ENCODE assay signal across 8 cellular contexts in genomic region chrX:17590892-17591740, GRCh38.
A peak's percentile ranks its signal among the peaks of the same experiment; 100 is the strongest.
DNase-seq lines count a peak whose midpoint lies in the region; ATAC-seq, FAIRE-seq and TF ChIP-seq lines count a peak whose summit lies in the region.

No MANE protein-coding gene starts in this region.

- H3K9ac ChIP-seq in IMR-90 (ENCODE audit: low read depth, low read length), result peak overlapping the region; percentile 39; the same call in 1 of the 2 replicates
- no peak overlapping the region for H3K9ac ChIP-seq in OCI-LY3 (ENCODE audit: low read length)
- no peak overlapping the region for H3K9ac ChIP-seq in GM12878 (ENCODE audit: control insufficient read depth, insufficient read depth, low read length)

- peak; percentile 83 for TF ChIP-seq RAD21 in IMR-90 (IDR thresholded peaks at IDR 0.05; ENCODE audit: low read length)
- TF ChIP-seq RAD21 in GM12878 (IDR thresholded peaks at IDR 0.05; ENCODE audit: insufficient read depth, low read depth, low read length), result peak; percentile 70

- SMC1A ChIA-PET in GM12878 (lab: Charles Lee; ENCODE audit: uncharacterized antibody, unreplicated experiment), result interaction anchor here (1.2 to 1.9 kb wide), 4 partner anchors 18 to 349 kb away, joined by 3 to 7 read pairs (median 5); no protein-coding TSS in a partner anchor

- peak; percentile 52 for ATAC-seq in GM19324 (IDR thresholded peaks at IDR 0.05; ENCODE audit: low FRiP score, unreplicated experiment)
- peak; percentile 87 for ATAC-seq in IMR-90 (ENCODE audit: low read depth)
- peak; percentile 90 for ATAC-seq in GM12878
- no peak for ATAC-seq in GM18873 (IDR thresholded peaks at IDR 0.05; ENCODE audit: low FRiP score, unreplicated experiment)

- no peak overlapping the region; the same call in 2 of the 3 replicates for H2BK15ac ChIP-seq in IMR-90 (ENCODE audit: low read depth, low read length)

- no peak for TF ChIP-seq POLR2A in IMR-90 (IDR thresholded peaks at IDR 0.05; ENCODE audit: low read depth, low read length)
- no peak for TF ChIP-seq POLR2A in GM12878 (IDR thresholded peaks at IDR 0.05; ENCODE audit: low read depth, low read length)

- no peaks in the 10 kb centered on the region for H4K20me1 ChIP-seq in IMR-90 (ENCODE audit: insufficient read depth, low read length)
- no peaks in the 10 kb centered on the region for H4K20me1 ChIP-seq in OCI-LY3 (ENCODE audit: insufficient read depth, low read length)
- no peaks in the 10 kb centered on the region for H4K20me1 ChIP-seq in GM12878 (ENCODE audit: control insufficient read depth, insufficient read depth)

- RAD21 ChIA-PET in GM12878 (lab: Charles Lee; ENCODE audit: unreplicated experiment), result interaction anchor here (0.8 to 1.5 kb wide), 4 partner anchors 34 to 353 kb away, joined by 3 to 8 read pairs (median 3); no protein-coding TSS in a partner anchor

- H2AFZ ChIP-seq in IMR-90 (replicated peaks; ENCODE audit: low read length, poor library complexity) (peak overlapping the region; percentile 68), OCI-LY3 (ENCODE audit: low read depth, low read length) (no peak overlapping the region), GM12878 (ENCODE audit: control insufficient read depth, low read depth, low read length) (no peak overlapping the region)

- peak overlapping the region; percentile 33; the same call in 1 of the 2 replicates for H3K27ac ChIP-seq in IMR-90 (ENCODE audit: insufficient read depth, low read length)
- no peak overlapping the region for H3K27ac ChIP-seq in OCI-LY3 (ENCODE audit: low read length)
- no peak overlapping the region for H3K27ac ChIP-seq in GM12878 (ENCODE audit: control insufficient read depth, insufficient read depth)

- BruUV-seq in IMR-90 (replicated peaks; lab: Mats Ljungman, UMichigan) (no TSS peak), GM12878 (replicated peaks; lab: Mats Ljungman, UMichigan) (no TSS peak)

- 0 out of 2 replicates have a peak overlapping the region, but pooled peaks have one; percentile 3 for H3K18ac ChIP-seq in IMR-90 (ENCODE audit: low read depth, low read length)

- peak overlapping the region; percentile 58; the same call in 1 of the 2 replicates for H3K4ac ChIP-seq in IMR-90 (ENCODE audit: low read depth, low read length)

- peak overlapping the region; percentile 59 for H2BK20ac ChIP-seq in IMR-90 (ENCODE audit: low read depth, low read length)

- in situ Hi-C loops in IMR-90 (cut with MboI; ENCODE audit: low sequenced_read_pairs), result no loop called here
- in situ Hi-C loops in GM12878 (cut with MboI), result loop anchor here (5.0 kb wide), 1 partner anchor 344 kb away; no protein-coding TSS in a partner anchor

- H3K14ac ChIP-seq in IMR-90 (replicated peaks; ENCODE audit: low read depth, low read length), result no peak overlapping the region

- POLR2A ChIA-PET in IMR-90 (lab: Charles Lee; ENCODE audit: unreplicated experiment), result no interaction called here
- POLR2A ChIA-PET in GM12878 (lab: Charles Lee), result no interaction called here

- CTCF ChIA-PET in IMR-90 (lab: Yijun Ruan, JAX), result interaction anchor here (0.6 to 2.2 kb wide), 6 partner anchors 9 to 348 kb away, joined by 3 to 9 read pairs (median 3); no protein-coding TSS in a partner anchor
- CTCF ChIA-PET in GM12878 (lab: Yijun Ruan, JAX), result interaction anchor here (1.2 to 4.3 kb wide), 8 partner anchors 9 to 538 kb away, joined by 3 to 47 read pairs (median 4); no protein-coding TSS in a partner anchor

- no peak overlapping the region for H3K23ac ChIP-seq in IMR-90 (ENCODE audit: low read depth, low read length)

- H3K56ac ChIP-seq in IMR-90 (ENCODE audit: extremely low read depth, insufficient read depth, low read length), result no peak overlapping the region

- H3K9me1 ChIP-seq in IMR-90 (ENCODE audit: insufficient read depth, low read length), result peaks cover 3% of the 10 kb centered on the region; the same call in 1 of the 2 replicates

- WGBS in IMR-90 (ENCODE audit: extremely low coverage in 2 of 2, insufficient read length in 1 of 2), 2 experiments, result 0% methylated on average over 1 of the region's 9 CpGs; no CpG with 5 or more reads in 1 of the 2 experiments
- 26% methylated on average over 9 of the region's 9 CpGs for WGBS in GM12878 (ENCODE audit: insufficient coverage, insufficient replicate concordance, low lambda C conversion rate, missing lambda C conversion rate)

- peak overlapping the region; percentile 35; the same call in 1 of the 2 replicates for H4K91ac ChIP-seq in IMR-90 (ENCODE audit: insufficient read depth, low read depth, low read length)

- H2BK5ac ChIP-seq in IMR-90 (ENCODE audit: low read depth, low read length, poor library complexity, severe bottlenecking), result peak overlapping the region; percentile 43

- H3K79me2 ChIP-seq in OCI-LY3 (ENCODE audit: low read length), result no peaks in the 10 kb centered on the region
- no peaks in the 10 kb centered on the region for H3K79me2 ChIP-seq in GM12878 (ENCODE audit: control insufficient read depth, insufficient read depth, low read length)

- DNase-seq in COLO829 (ENCODE audit: low spot score) (peak; percentile 51), IMR-90 (peak; percentile 80), GM12878 (ENCODE audit: low read depth, low spot score) (no peak), iPS-NIHi7 (ENCODE audit: extremely low spot score) (peak; percentile 79)
- DNase-seq in stimulated activated CD4-positive, alpha-beta T cell treated with anti-CD3 and anti-CD28 coated beads, Interleukin-12 subunit alpha, Interleukin-12 subunit beta, amount 100 ng/mL, for 48 hours (ENCODE audit: low read depth in 2 of 3, low spot score in 1 of 3), result peak; percentile 8 to 29 (median 23)

- H2AK9ac ChIP-seq in IMR-90 (replicated peaks; ENCODE audit: low read depth, low read length, poor library complexity), result no peak overlapping the region

- H3K79me1 ChIP-seq in IMR-90 (ENCODE audit: low read depth in 1 of 2, low read length in 2 of 2), result no peaks in the 10 kb centered on the region

- dilution Hi-C loops in IMR-90 (cut with HindIII; ENCODE audit: low sequenced_read_pairs, unreplicated experiment), result no loop called here

- TF ChIP-seq EP300 in GM12878 (IDR thresholded peaks at IDR 0.05; ENCODE audit: borderline replicate concordance in 1 of 2, control insufficient read depth in 1 of 2, low read depth in 2 of 2, low read length in 2 of 2), result no peak

- peak; percentile 80 for TF ChIP-seq CTCF in IMR-90 (conservative IDR thresholded peaks at IDR 0.05; ENCODE audit: low read depth, low read length)
- TF ChIP-seq CTCF in OCI-LY3 (IDR thresholded peaks at IDR 0.05; ENCODE audit: low read depth, low read length), result peak; percentile 70
- peak; percentile 70 to 74 (median 72) for TF ChIP-seq CTCF in GM12878 (IDR thresholded peaks at IDR 0.05 in 2 of 3, conservative IDR thresholded peaks at IDR 0.05 in 1 of 3; ENCODE audit: control insufficient read depth in 2 of 3, extremely low read depth in 1 of 3, insufficient read depth in 1 of 3, low read depth in 3 of 3, low read length in 3 of 3)

- peak overlapping the region in 1 of 2 experiments; percentile 42; a peak in 1 of 4 replicates for H4K8ac ChIP-seq in IMR-90 (ENCODE audit: low read depth in 2 of 2, low read length in 2 of 2)

- no peaks in the 10 kb centered on the region for H3K27me3 ChIP-seq in IMR-90 (ENCODE audit: control insufficient read depth, insufficient read depth, low read length)
- H3K27me3 ChIP-seq in OCI-LY3 (ENCODE audit: low read depth, low read length), result no peaks in the 10 kb centered on the region
- H3K27me3 ChIP-seq in GM12878 (replicated peaks in 1 of 2; ENCODE audit: control insufficient read depth in 2 of 2, insufficient read depth in 2 of 2, low read length in 1 of 2), result no peaks in the 10 kb centered on the region

- peak overlapping the region; percentile 84 for H2BK120ac ChIP-seq in IMR-90 (ENCODE audit: low read depth, low read length)

- H3K36me3 ChIP-seq in IMR-90 (ENCODE audit: control insufficient read depth, insufficient read depth, low read length) (no peaks in the 10 kb centered on the region), OCI-LY3 (replicated peaks; ENCODE audit: low read depth, low read length) (no peaks in the 10 kb centered on the region), GM12878 (ENCODE audit: control insufficient read depth in 2 of 2, insufficient read depth in 2 of 2, low read length in 1 of 2) (no peaks in the 10 kb centered on the region)

- H4K5ac ChIP-seq in IMR-90 (ENCODE audit: low read depth, low read length), result peak overlapping the region; percentile 10; the same call in 1 of the 2 replicates

- peak overlapping the region; percentile 97 for H3K4me2 ChIP-seq in IMR-90 (ENCODE audit: low read depth, low read length)
- peak overlapping the region; percentile 27 for H3K4me2 ChIP-seq in OCI-LY3 (ENCODE audit: low read length)
- H3K4me2 ChIP-seq in GM12878 (ENCODE audit: control insufficient read depth, insufficient read depth), result no peak overlapping the region

- intact Hi-C loops in IMR-90 (cut with micrococcal nuclease), result loop anchor here (1.0 to 5.0 kb wide), 4 partner anchors 56 to 469 kb away; partner anchors contain the start of gene NHS
- intact Hi-C loops in GM12878 (cut with micrococcal nuclease; ENCODE audit: unreplicated experiment), result loop anchor here (1.0 to 5.0 kb wide), 4 partner anchors 56 to 469 kb away; no protein-coding TSS in a partner anchor

- H3K4me3 ChIP-seq in IMR-90 (ENCODE audit: insufficient read depth, low read depth, low read length) (no peak overlapping the region), OCI-LY3 (ENCODE audit: low read length) (no peak overlapping the region), GM12878 (no peak overlapping the region)

- peak overlapping the region; percentile 49; the same call in 1 of the 2 replicates for H2AK5ac ChIP-seq in IMR-90 (ENCODE audit: low read depth, low read length)

- H3K9me3 ChIP-seq in IMR-90 (ENCODE audit: control insufficient read depth, insufficient read depth, low read length) (no peaks in the 10 kb centered on the region), OCI-LY3 (ENCODE audit: insufficient read depth, low read length) (no peaks in the 10 kb centered on the region), GM12878 (replicated peaks; ENCODE audit: control insufficient read depth, insufficient read depth, low read length) (no peaks in the 10 kb centered on the region)

- peak; percentile 57 for FAIRE-seq in GM12878 (lab: Jason Lieb, UNC)

- H3K4me1 ChIP-seq in IMR-90 (ENCODE audit: control insufficient read depth, insufficient read depth, low read length), result peaks cover 5% of the 10 kb centered on the region
- H3K4me1 ChIP-seq in OCI-LY3 (ENCODE audit: low read length), result no peaks in the 10 kb centered on the region
- no peaks in the 10 kb centered on the region for H3K4me1 ChIP-seq in GM12878 (ENCODE audit: control insufficient read depth, insufficient read depth, low read length)

TF ChIP-seq in IMR-90, 13 proteins besides CTCF, POLR2A, EP300 and RAD21 (continues in another document):
- TF ChIP-seq RCOR1 (IDR thresholded peaks at IDR 0.05; ENCODE audit: insufficient replicate concordance, low read length) (no peak), CEBPB (IDR thresholded peaks at IDR 0.05; ENCODE audit: low read depth, low read length) (no peak), RFX5 (IDR thresholded peaks at IDR 0.05; ENCODE audit: low read depth, low read length) (no peak), FOS (IDR thresholded peaks at IDR 0.05; ENCODE audit: low read depth, low read length) (no peak)

TF ChIP-seq in GM12878, 131 proteins besides CTCF, POLR2A, EP300 and RAD21 (continues in another document):
- TF ChIP-seq TCF7 (IDR thresholded peaks at IDR 0.05; ENCODE audit: borderline replicate concordance), result no peak
- TF ChIP-seq TBL1XR1 (IDR thresholded peaks at IDR 0.05; ENCODE audit: low read depth, low read length), result no peak
- peak; percentile 44; the same call in 1 of the 2 replicates for TF ChIP-seq YY1 (IDR thresholded peaks at IDR 0.05; ENCODE audit: low read depth, low read length)
